ENCODE assay signal across 7 cellular contexts in the genomic region with DNA sequence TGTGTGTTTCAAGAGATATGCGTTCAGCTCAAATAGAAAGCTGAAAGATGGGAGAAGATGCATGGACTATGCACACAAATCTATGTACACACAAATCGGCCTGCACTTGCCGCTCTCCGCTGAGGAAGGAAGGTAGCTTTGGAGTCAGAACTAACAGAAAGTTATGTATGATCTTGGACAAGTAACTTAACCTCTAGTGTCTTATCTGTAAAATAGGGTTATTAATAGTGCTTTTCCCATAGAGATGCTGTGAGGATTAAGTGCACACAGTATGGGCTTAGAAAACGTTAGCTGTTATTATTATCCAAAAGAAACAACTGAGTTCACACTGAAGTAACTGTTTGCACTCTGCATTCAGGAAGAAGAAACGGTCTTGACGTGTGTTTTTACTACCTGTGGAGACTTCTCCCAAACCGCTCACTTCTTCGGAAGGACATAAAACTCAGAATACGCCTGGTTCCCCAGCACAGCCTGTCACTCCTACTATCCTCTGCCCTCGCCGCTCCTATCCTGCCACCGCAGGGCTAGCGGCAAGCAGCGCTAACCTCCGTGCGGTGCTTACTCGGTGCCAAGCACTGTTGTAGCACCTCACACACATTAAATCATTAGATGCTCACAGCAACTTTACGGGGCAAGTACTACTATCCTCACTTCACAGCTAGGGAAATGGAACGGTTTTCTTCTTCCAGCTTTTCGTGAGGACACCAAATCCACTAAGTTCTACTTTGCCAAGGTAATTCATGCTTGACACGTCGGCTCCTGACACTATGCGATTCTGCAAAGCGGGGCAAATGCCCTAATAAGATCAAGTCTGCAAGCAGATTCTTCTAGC. TPM values are rescaled to one million over a fixed set of nuclear protein-coding genes. Genes with fewer than 3 reads are reported as not detected.
A peak's percentile ranks its signal among the peaks of the same experiment; 100 is the strongest.
DNase-seq lines count a peak whose midpoint lies in the region; ATAC-seq, FAIRE-seq and TF ChIP-seq lines count a peak whose summit lies in the region.

No MANE protein-coding gene starts in this region.

- peaks cover 1% of the 10 kb centered on the region for H3K9me3 Mint-ChIP-seq in astrocyte (ENCODE audit: unreplicated experiment)

- H3K4me3 Mint-ChIP-seq in astrocyte (ENCODE audit: unreplicated experiment): peak overlapping the region; percentile 90

- no peak for TF ChIP-seq POLR2A in Peyer's patch (IDR thresholded peaks at IDR 0.05)
- TF ChIP-seq POLR2A in spleen (IDR thresholded peaks at IDR 0.05): no peak

- peak overlapping the region; percentile 90 for H2AFZ ChIP-seq in astrocyte (ENCODE audit: low read depth, low read length)

- ATAC-seq in GM21723 (IDR thresholded peaks at IDR 0.05; ENCODE audit: unreplicated experiment) (peak; percentile 39), GM21515 (IDR thresholded peaks at IDR 0.05; ENCODE audit: unreplicated experiment) (no peak)

- H3K27ac Mint-ChIP-seq in astrocyte (ENCODE audit: unreplicated experiment): peak overlapping the region; percentile 59

- DNase-seq in Peyer's patch (peak in 2 of 3 donors; percentile 58 to 59), astrocyte (ENCODE audit: low read depth) (no peak), iPS-NIHi11 (ENCODE audit: low spot score) (peak; percentile 40), spleen (peak; percentile 78), SKM-1 treated with dmso at 0.1 percent for 144 hours (lab: John Stamatoyannopoulos, UW; ENCODE audit: unreplicated experiment) (no peak)

- H3K4me1 ChIP-seq in Peyer's patch (peaks cover 0 to 21% (median 4%) of the 10 kb centered on the region in 4 donors), astrocyte (ENCODE audit: insufficient read depth, low read length) (peaks cover 8% of the 10 kb centered on the region), spleen (peaks cover 10 to 72% (median 37%) of the 10 kb centered on the region in 6 donors)

- H3K4me1 Mint-ChIP-seq in astrocyte (ENCODE audit: low read depth, unreplicated experiment): peaks cover 4% of the 10 kb centered on the region

- peaks cover 2% of the 10 kb centered on the region for H3K36me3 Mint-ChIP-seq in astrocyte (ENCODE audit: low read depth, unreplicated experiment)

- H3K27me3 ChIP-seq in Peyer's patch: no peaks in the 10 kb centered on the region
- H3K27me3 ChIP-seq in astrocyte (ENCODE audit: insufficient read depth, low read length): peaks cover 4% of the 10 kb centered on the region
- H3K27me3 ChIP-seq in spleen (replicated peaks in 1 of 7): peaks cover 0 to 44% (median 8%) of the 10 kb centered on the region in 7 donors

- H4K20me1 ChIP-seq in astrocyte (ENCODE audit: insufficient read depth, low read length): no peaks in the 10 kb centered on the region

- H3K9ac ChIP-seq in astrocyte (ENCODE audit: low read length): peak overlapping the region; percentile 78

- peak overlapping the region; percentile 92 for H3K4me2 ChIP-seq in astrocyte (ENCODE audit: low read length)

- TF ChIP-seq CTCF in Peyer's patch (IDR thresholded peaks at IDR 0.05) (no peak), astrocyte (IDR thresholded peaks at IDR 0.05; ENCODE audit: insufficient read depth, low read depth, low read length) (no peak), spleen (IDR thresholded peaks at IDR 0.05 in 8 of 11, conservative IDR thresholded peaks at IDR 0.05 in 3 of 11) (no peak)

- WGBS in spleen, 5 donors: 11 to 15% (median 15%) methylated on average over 24 to 25 of the region's 25 CpGs

- H3K79me2 ChIP-seq in astrocyte (ENCODE audit: insufficient read depth, low read length): no peaks in the 10 kb centered on the region

- peaks cover 22% of the 10 kb centered on the region for H3K27me3 Mint-ChIP-seq in astrocyte (ENCODE audit: low read depth, unreplicated experiment)

- peak overlapping the region; percentile 70 to 92 (median 76) for H3K4me3 ChIP-seq in Peyer's patch
- peak overlapping the region; percentile 67 for H3K4me3 ChIP-seq in astrocyte (ENCODE audit: insufficient read depth, low read depth, low read length)
- peak overlapping the region; percentile 76 to 92 (median 81) for H3K4me3 ChIP-seq in spleen

- intact Hi-C loops in spleen (cut with DNase I; ENCODE audit: low total_unique reads): no loop called here

- H3K36me3 ChIP-seq in Peyer's patch (no peaks in the 10 kb centered on the region), astrocyte (ENCODE audit: insufficient read depth, low read length) (no peaks in the 10 kb centered on the region), spleen (no peaks in the 10 kb centered on the region)

- peak overlapping the region; percentile 83 to 92 (median 87) for H3K27ac ChIP-seq in Peyer's patch
- H3K27ac ChIP-seq in astrocyte (ENCODE audit: low read depth, low read length): no peak overlapping the region
- H3K27ac ChIP-seq in spleen: peak overlapping the region; percentile 70 to 98 (median 92)

- no peaks in the 10 kb centered on the region for H3K9me3 ChIP-seq in Peyer's patch
- no peaks in the 10 kb centered on the region for H3K9me3 ChIP-seq in astrocyte (ENCODE audit: insufficient read depth, low read depth, low read length)
- no peaks in the 10 kb centered on the region for H3K9me3 ChIP-seq in spleen

- FAIRE-seq in astrocyte (lab: Jason Lieb, UNC): no peak

RNA-seq across cellular contexts. Expression of a gene that starts 1.3 kb away (rescaled TPM):
- total RNA-seq in Peyer's patch: 10 to 100 TPM; 16.3 to 90.0 (median 54.7) TPM
- total RNA-seq in astrocyte: 1.0 and 2.5 TPM in 2 replicates
- 100 to 1,000 TPM; 147 to 254 (median 185) TPM for total RNA-seq in spleen
- 10 to 100 TPM in 1 of 3 donors, 1 to 10 TPM in 2; 5.2 to 15.4 (median 8.1) TPM for polyA plus RNA-seq in spleen

Comparison
In these comparisons a context has a peak if more than half of its experiments do, and no peak if none do; other contexts are left out.
1. DNase-seq: peak in Peyer's patch (2 of 3), iPS-NIHi11 (single experiment) and spleen (single experiment); none in astrocyte (single experiment) and SKM-1 treated with dmso at 0.1 percent for 144 hours (single experiment).
2. Peak in every context shown above with its lines, with median percentiles within 50 percentile points of each other: H3K4me3 ChIP-seq.